ENCODE assay signal across 1 cellular context in genomic region chr18:66124394-66124793, GRCh38.
TF ChIP-seq lines count a peak whose summit lies in the region.

No MANE protein-coding gene starts in this region.

TF ChIP-seq in SK-N-SH, 30 proteins besides CTCF, POLR2A, EP300 and RAD21 (continued from another document):
- no peak for TF ChIP-seq ZBTB33 (IDR thresholded peaks at IDR 0.05; ENCODE audit: borderline replicate concordance, low read depth)
- TF ChIP-seq FOSL2 (IDR thresholded peaks at IDR 0.05; ENCODE audit: borderline replicate concordance, low read depth), result no peak
- TF ChIP-seq MAX (IDR thresholded peaks at IDR 0.05; ENCODE audit: low read depth), result no peak
- no peak for TF ChIP-seq EZH2phosphoT487 (IDR thresholded peaks at IDR 0.05; ENCODE audit: borderline replicate concordance, low read depth)
- no peak for TF ChIP-seq POLR2AphosphoS5 (IDR thresholded peaks at IDR 0.05; ENCODE audit: low read depth, low read length)
- no peak for TF ChIP-seq NFIC (IDR thresholded peaks at IDR 0.05; ENCODE audit: borderline replicate concordance)
- TF ChIP-seq FOXJ3 (CRISPR knock-in tag; IDR thresholded peaks at IDR 0.05), result no peak
- TF ChIP-seq SMC3 (IDR thresholded peaks at IDR 0.05; ENCODE audit: low read depth, low read length), result no peak
- no peak for TF ChIP-seq MEF2A (IDR thresholded peaks at IDR 0.05; ENCODE audit: borderline replicate concordance, low read depth)
- TF ChIP-seq IRF3 (IDR thresholded peaks at IDR 0.05; ENCODE audit: low read depth, low read length), result no peak
- no peak for TF ChIP-seq RFX5 (IDR thresholded peaks at IDR 0.05; ENCODE audit: low read length)
- no peak for TF ChIP-seq MXI1 (IDR thresholded peaks at IDR 0.05; ENCODE audit: low read depth, low read length)
- TF ChIP-seq JUND (IDR thresholded peaks at IDR 0.05), result no peak
- TF ChIP-seq USF2 (IDR thresholded peaks at IDR 0.05; ENCODE audit: borderline replicate concordance, low read depth, low read length), result no peak
- TF ChIP-seq PBX3 (IDR thresholded peaks at IDR 0.05), result no peak
- no peak for TF ChIP-seq TCF12 (IDR thresholded peaks at IDR 0.05)
- TF ChIP-seq TEAD4 (IDR thresholded peaks at IDR 0.05; ENCODE audit: borderline replicate concordance, insufficient read depth), result no peak
- TF ChIP-seq USF1 (IDR thresholded peaks at IDR 0.05; ENCODE audit: borderline replicate concordance, low read depth), result no peak
- no peak for TF ChIP-seq CHD2 (IDR thresholded peaks at IDR 0.05; ENCODE audit: low read length, partially characterized antibody)
TF ChIP-seq in SK-N-SH: peak in this region for 0.
